ENCODE assay signal across 1 cellular context in the genomic region with DNA sequence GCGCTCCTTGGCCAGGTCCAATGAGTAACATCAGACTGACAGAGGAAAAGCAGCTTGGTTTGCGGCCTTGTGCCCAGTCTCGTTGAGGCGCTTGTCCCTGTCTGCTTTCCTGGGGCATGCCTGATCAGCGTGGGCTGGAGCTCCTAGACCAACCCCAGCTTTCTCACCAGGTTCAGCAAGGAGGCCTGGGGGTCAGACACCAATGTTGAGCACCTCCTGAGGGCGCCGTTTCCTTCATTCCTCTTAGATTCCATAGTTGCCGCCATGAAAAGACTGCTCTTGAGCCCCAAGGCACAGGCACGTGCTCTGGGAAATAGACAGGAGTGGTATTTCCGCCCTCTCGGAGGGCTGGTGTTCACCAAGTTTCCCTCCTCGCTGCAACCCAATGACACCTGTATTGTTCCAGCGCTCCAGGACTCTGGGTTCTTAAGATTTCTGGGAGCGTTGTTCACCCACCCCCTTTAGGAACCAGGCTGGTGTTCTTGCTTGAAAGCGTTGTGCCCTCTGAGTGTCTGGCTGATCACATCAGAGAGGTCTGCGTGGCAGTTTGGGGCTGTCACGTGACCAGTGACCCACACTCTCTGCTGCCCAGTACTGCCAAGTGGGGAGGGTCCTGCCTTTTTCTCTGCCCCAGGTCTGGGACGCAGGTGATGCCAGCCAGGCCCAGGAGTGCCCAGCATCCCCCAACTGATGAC.
TF ChIP-seq lines count a peak whose summit lies in the region.

No MANE protein-coding gene starts in this region.

TF ChIP-seq in HCT116, 20 proteins besides CTCF, POLR2A, EP300 and RAD21:
- TF ChIP-seq EZH2phosphoT487 (IDR thresholded peaks at IDR 0.05; ENCODE audit: borderline replicate concordance) (no peak), ELF1 (IDR thresholded peaks at IDR 0.05; ENCODE audit: borderline replicate concordance, low read depth) (no peak), ZFX (IDR thresholded peaks at IDR 0.05) (0 out of 2 replicates have a peak, but pooled peaks have one; percentile 18)
